Comparison of ENCODE assay signal across 1 cellular context in the genomic region with DNA sequence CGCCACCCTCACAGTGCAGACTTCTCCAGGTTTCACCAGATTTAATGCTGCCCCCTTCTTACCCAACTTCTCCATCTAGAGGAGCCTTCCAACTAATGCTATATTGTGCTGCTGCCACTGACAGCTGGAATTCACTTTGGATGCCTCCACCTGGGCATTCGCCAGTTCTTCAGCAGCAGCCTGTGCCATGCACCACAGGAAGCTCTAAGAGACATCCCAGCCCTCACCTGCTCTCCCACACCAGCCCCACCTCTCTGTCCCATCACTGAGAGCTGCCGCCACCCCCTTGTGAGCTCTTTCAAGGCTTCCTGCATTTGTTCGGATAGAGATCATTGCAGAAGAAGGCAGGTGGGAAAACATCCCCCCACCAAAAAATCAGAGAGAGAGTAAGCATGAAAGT.
TF ChIP-seq lines count a peak whose summit lies in the region.

No MANE protein-coding gene starts in this region.

TF ChIP-seq in GM23338, 12 proteins besides CTCF, POLR2A, EP300 and RAD21:
- TF ChIP-seq EZH2 (IDR thresholded peaks at IDR 0.05; ENCODE audit: low read depth, unreplicated experiment) (no peak), NANOG (IDR thresholded peaks at IDR 0.05; ENCODE audit: borderline replicate concordance) (no peak), EZH2phosphoT487 (IDR thresholded peaks at IDR 0.05; ENCODE audit: unreplicated experiment) (no peak)
